In the genomic region with DNA sequence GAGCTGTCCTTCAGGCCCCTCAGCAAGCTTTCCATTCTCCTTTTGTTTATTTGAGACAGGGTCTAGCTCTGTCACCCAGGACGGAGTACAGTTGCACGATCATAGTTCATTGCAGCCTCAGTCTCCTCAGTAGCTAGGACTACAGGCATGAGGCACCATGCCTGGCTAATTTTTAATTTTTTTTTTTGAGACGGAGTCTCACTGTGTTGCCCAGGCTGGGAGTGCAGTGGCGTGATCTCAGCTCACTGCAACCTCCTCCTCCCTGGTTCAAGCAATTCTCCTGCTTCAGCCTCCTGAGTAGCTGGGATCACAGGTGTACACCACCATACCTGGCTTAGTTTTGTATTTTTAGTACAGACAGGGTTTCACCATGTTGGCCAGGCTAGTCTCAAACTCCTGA, we compare ENCODE assay signal across 10 cellular contexts. TPM values are rescaled to one million over a fixed set of nuclear protein-coding genes. Genes with fewer than 3 reads are reported as not detected.
"Had no signal": no experiment of that assay in that cellular context is flagged by ENCODE, and none has a peak within 500 bp of the region (broad histone marks: within the 10 kb centered on the region; RNA-seq: fewer than 3 reads in every experiment).

No MANE protein-coding gene starts in this region.

RNA-seq across cellular contexts. Expression of a gene that starts 8.0 kb away (rescaled TPM):
- total RNA-seq: activated CD4-positive, alpha-beta memory T cell treated with anti-CD3 and anti-CD28 coated beads, Interleukin-2, amount 10 ng/mL, durations not matched to agents 7 days and 5 days; activated CD4-positive, alpha-beta T cell treated with anti-CD3 and anti-CD28 coated beads, Interleukin-2, amount 10 ng/mL, durations not matched to agents 24 days and 14 days; aorta; gastroesophageal sphincter; left cardiac atrium; left ventricle myocardium superior; osteocyte; posterior vena cava; spleen had no signal
- polyA plus RNA-seq: hepatocyte had no signal
